ENCODE assay signal across 1 cellular context in the genomic region with DNA sequence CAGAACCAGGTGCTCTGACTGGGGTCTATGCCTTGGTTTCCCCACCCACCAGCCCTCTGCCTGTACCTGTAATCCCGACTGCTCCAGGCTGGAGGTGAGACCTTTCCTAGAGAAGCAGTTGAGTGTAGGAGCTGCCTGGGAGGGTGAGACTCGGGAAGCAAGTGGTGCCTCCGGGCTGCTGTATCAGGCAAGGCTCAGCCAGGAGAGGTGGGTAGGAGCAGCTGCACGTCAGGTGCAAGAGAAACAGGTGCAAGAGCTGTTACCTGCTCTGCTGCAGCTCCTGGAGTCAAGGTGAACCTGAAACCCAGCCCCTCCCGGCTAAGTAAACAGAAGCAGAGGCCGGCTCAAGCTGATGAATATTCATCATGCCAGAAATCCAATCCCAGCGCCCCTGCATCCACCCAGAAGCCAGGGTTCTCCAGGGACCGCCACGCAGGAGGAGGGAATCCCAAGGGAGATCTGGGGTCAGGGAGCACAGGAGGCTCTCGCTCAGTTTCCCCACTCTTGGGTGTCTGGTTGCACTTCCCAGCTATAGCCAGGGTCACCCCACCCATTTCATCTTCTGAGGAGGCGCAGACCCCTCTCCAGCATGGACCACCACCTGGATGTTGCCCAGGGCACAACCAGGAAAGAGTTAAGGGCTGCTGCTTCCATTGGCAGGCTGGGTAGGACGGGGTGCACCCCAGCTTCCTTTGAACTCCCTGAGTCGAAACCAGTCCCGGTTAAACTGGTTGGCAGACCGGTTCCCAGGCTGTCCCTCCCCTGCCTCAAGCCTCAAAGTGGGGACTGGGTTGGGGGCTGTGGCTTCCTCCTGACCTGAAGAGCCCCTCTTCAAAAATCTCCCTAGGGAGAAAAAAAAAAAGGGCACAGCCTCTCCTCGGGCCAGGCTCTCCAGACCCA.
TF ChIP-seq lines count a peak whose summit lies in the region.

Gene PRR15L (minus strand): TSS at position 293 of the 900 bp plus-strand sequence. CDS start 4,649 bp downstream, outside the sequence.

TF ChIP-seq in HepG2, 621 proteins besides CTCF, POLR2A, EP300 and RAD21 (continued from another document):
- TF ChIP-seq ZNF414 (CRISPR knock-in tag; IDR thresholded peaks at IDR 0.05) (0 out of 2 replicates have a peak, but pooled peaks have one; percentile 33), CBX1 (IDR thresholded peaks at IDR 0.05; ENCODE audit: low read depth) (no peak), FOXA1 (IDR thresholded peaks at IDR 0.05) (no peak), FOXA1 (CRISPR knock-in tag; IDR thresholded peaks at IDR 0.05) (peak; percentile 30; the same call in 1 of the 2 replicates), JUNB (CRISPR knock-in tag; IDR thresholded peaks at IDR 0.05; ENCODE audit: borderline replicate concordance) (no peak), MTF2 (CRISPR knock-in tag; IDR thresholded peaks at IDR 0.05; ENCODE audit: borderline replicate concordance) (0 out of 2 replicates have a peak, but pooled peaks have one; percentile 72), ZNF652 (CRISPR knock-in tag; IDR thresholded peaks at IDR 0.05; ENCODE audit: borderline replicate concordance, low read depth) (peak; percentile 60; the same call in 1 of the 2 replicates), ZFP91 (CRISPR knock-in tag; IDR thresholded peaks at IDR 0.05; ENCODE audit: borderline replicate concordance) (0 out of 2 replicates have a peak, but pooled peaks have one; percentile 47), ZNF572 (CRISPR knock-in tag; IDR thresholded peaks at IDR 0.05) (0 out of 2 replicates have a peak, but pooled peaks have one; percentile 67), FOXC1 (CRISPR knock-in tag; IDR thresholded peaks at IDR 0.05; ENCODE audit: borderline replicate concordance) (0 out of 2 replicates have a peak, but pooled peaks have one; percentile 11), SIN3B (IDR thresholded peaks at IDR 0.05; ENCODE audit: low read length) (no peak), NR2C2 (CRISPR knock-in tag; IDR thresholded peaks at IDR 0.05; ENCODE audit: borderline replicate concordance) (no peak), HNRNPL (IDR thresholded peaks at IDR 0.05; ENCODE audit: low read depth, low read length) (0 out of 2 replicates have a peak, but pooled peaks have one; percentile 60), ZEB1 (IDR thresholded peaks at IDR 0.05; ENCODE audit: insufficient replicate concordance, low read depth) (peak; percentile 96), FOXA3 (CRISPR knock-in tag; IDR thresholded peaks at IDR 0.05) (0 out of 2 replicates have a peak, but pooled peaks have one; percentile 20), PAXIP1 (CRISPR knock-in tag; conservative IDR thresholded peaks at IDR 0.05) (no peak)
- TF ChIP-seq, protein P1, sequence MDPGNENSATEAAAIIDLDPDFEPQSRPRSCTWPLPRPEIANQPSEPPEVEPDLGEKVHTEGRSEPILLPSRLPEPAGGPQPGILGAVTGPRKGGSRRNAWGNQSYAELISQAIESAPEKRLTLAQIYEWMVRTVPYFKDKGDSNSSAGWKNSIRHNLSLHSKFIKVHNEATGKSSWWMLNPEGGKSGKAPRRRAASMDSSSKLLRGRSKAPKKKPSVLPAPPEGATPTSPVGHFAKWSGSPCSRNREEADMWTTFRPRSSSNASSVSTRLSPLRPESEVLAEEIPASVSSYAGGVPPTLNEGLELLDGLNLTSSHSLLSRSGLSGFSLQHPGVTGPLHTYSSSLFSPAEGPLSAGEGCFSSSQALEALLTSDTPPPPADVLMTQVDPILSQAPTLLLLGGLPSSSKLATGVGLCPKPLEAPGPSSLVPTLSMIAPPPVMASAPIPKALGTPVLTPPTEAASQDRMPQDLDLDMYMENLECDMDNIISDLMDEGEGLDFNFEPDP (CRISPR knock-in tag; conservative IDR thresholded peaks at IDR 0.05): 0 out of 2 replicates have a peak, but pooled peaks have one; percentile 40
- TF ChIP-seq, protein P2, sequence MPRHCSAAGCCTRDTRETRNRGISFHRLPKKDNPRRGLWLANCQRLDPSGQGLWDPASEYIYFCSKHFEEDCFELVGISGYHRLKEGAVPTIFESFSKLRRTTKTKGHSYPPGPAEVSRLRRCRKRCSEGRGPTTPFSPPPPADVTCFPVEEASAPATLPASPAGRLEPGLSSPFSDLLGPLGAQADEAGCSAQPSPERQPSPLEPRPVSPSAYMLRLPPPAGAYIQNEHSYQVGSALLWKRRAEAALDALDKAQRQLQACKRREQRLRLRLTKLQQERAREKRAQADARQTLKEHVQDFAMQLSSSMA (CRISPR knock-in tag; IDR thresholded peaks at IDR 0.05): peak; percentile 52; the same call in 1 of the 2 replicates
- TF ChIP-seq, protein P3, sequence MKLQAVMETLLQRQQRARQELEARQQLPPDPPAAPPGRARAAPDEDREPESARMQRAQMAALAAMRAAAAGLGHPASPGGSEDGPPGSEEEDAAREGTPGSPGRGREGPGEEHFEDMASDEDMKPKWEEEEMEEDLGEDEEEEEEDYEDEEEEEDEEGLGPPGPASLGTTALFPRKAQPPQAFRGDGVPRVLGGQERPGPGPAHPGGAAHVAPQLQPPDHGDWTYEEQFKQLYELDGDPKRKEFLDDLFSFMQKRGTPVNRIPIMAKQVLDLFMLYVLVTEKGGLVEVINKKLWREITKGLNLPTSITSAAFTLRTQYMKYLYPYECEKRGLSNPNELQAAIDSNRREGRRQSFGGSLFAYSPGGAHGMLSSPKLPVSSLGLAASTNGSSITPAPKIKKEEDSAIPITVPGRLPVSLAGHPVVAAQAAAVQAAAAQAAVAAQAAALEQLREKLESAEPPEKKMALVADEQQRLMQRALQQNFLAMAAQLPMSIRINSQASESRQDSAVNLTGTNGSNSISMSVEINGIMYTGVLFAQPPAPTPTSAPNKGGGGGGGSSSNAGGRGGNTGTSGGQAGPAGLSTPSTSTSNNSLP (IDR thresholded peaks at IDR 0.05; ENCODE audit: low read depth, low read length): no peak
- TF ChIP-seq, protein P4, sequence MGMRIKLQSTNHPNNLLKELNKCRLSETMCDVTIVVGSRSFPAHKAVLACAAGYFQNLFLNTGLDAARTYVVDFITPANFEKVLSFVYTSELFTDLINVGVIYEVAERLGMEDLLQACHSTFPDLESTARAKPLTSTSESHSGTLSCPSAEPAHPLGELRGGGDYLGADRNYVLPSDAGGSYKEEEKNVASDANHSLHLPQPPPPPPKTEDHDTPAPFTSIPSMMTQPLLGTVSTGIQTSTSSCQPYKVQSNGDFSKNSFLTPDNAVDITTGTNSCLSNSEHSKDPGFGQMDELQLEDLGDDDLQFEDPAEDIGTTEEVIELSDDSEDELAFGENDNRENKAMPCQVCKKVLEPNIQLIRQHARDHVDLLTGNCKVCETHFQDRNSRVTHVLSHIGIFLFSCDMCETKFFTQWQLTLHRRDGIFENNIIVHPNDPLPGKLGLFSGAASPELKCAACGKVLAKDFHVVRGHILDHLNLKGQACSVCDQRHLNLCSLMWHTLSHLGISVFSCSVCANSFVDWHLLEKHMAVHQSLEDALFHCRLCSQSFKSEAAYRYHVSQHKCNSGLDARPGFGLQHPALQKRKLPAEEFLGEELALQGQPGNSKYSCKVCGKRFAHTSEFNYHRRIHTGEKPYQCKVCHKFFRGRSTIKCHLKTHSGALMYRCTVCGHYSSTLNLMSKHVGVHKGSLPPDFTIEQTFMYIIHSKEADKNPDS (CRISPR knock-in tag; IDR thresholded peaks at IDR 0.05): peak; percentile 47; the same call in 1 of the 2 replicates
